In the genomic region with DNA sequence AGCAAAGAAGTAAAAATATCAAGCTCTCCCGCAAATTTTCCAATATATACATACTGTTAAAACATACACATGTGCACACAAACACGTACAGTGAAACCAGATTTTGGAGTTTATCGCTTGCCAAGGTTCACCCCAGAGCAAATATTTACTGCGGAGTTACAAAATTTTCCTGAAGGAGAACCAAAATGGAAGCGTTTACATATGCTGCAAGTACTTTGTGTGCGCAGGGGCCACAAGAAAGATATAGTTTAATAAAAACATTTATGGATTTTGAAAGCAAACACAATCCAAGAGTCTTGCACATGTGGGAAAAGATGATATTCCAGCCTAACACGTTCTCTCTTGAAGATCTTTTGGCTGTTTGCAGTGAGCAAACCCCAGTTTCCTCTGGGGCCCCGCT, we compare ENCODE assay signal across 21 cellular contexts.
DNase-seq lines count a peak whose midpoint lies in the region; ATAC-seq, FAIRE-seq and TF ChIP-seq lines count a peak whose summit lies in the region.
"Had no signal": no experiment of that assay in that cellular context is flagged by ENCODE, and none has a peak within 500 bp of the region (broad histone marks: within the 10 kb centered on the region; RNA-seq: fewer than 3 reads in every experiment).

No MANE protein-coding gene starts in this region.

- 6% methylated on average over 8 of the region's 8 CpGs for WGBS in HepG2 (ENCODE audit: low lambda C conversion rate)
- 60% methylated on average over 8 of the region's 8 CpGs for WGBS in right lobe of liver (ENCODE audit: insufficient coverage, low coverage, low lambda C conversion rate, missing lambda C conversion rate)
- 48 to 86% methylated on average over 5 to 8 of the region's 8 CpGs for WGBS in gastroesophageal sphincter (ENCODE audit: low coverage in 1 of 2), 2 donors

- CTCF ChIA-PET in HepG2 (lab: Yijun Ruan, JAX; ENCODE audit: low intra/inter-chr PET ratio, low total read pairs): interaction anchor here (1.3 to 2.1 kb wide), 3 partner anchors 12 to 591 kb away, joined by 3 to 13 read pairs (median 7); no protein-coding TSS in a partner anchor

- H3K9ac ChIP-seq in HepG2 (ENCODE audit: insufficient read depth, low read depth, low read length): no peak overlapping the region

- H3K27me3 ChIP-seq in HepG2 (ENCODE audit: control insufficient read depth in 1 of 2, insufficient read depth in 2 of 2, low read length in 2 of 2) (peaks cover 2 to 61% of the 10 kb centered on the region in 2 experiments), right lobe of liver (peaks cover 24 to 44% of the 10 kb centered on the region in 2 donors), gastroesophageal sphincter (peaks cover 37% of the 10 kb centered on the region), gastrocnemius medialis (no peaks in the 10 kb centered on the region)

- peak in 1 of 2 experiments; percentile 20; a peak in 1 of 4 replicates for TF ChIP-seq EP300 in HepG2 (IDR thresholded peaks at IDR 0.05; ENCODE audit: low read depth in 2 of 2, low read length in 2 of 2)
- TF ChIP-seq EP300 in HepG2 (CRISPR knock-in tag; IDR thresholded peaks at IDR 0.05; ENCODE audit: borderline replicate concordance): no peak
- no peak for TF ChIP-seq EP300 in gastroesophageal sphincter (IDR thresholded peaks at IDR 0.05)

- H3K27ac ChIP-seq in HepG2 (ENCODE audit: extremely low read length, insufficient read depth, low read length) (no peak overlapping the region), right lobe of liver (no peak overlapping the region), gastroesophageal sphincter (peak overlapping the region; percentile 80 to 94 (median 83)), gastrocnemius medialis (peak overlapping the region; percentile 86 to 90 (median 88))

- TF ChIP-seq CTCF in HepG2 (CRISPR knock-in tag; IDR thresholded peaks at IDR 0.05) (no peak), right lobe of liver (IDR thresholded peaks at IDR 0.05) (no peak), gastroesophageal sphincter (IDR thresholded peaks at IDR 0.05) (no peak), gastrocnemius medialis (IDR thresholded peaks at IDR 0.05 in 4 of 5, conservative IDR thresholded peaks at IDR 0.05 in 1 of 5) (no peak)

- H3K9me3 ChIP-seq in HepG2 (ENCODE audit: low read length): no peaks in the 10 kb centered on the region
- no peaks in the 10 kb centered on the region for H3K9me3 ChIP-seq in right lobe of liver
- no peaks in the 10 kb centered on the region for H3K9me3 ChIP-seq in gastroesophageal sphincter
- no peaks in the 10 kb centered on the region for H3K9me3 ChIP-seq in gastrocnemius medialis

- no peak overlapping the region for H3K4me3 ChIP-seq in HepG2 (replicated peaks in 1 of 3; ENCODE audit: insufficient read depth in 1 of 3, low read depth in 2 of 3, low read length in 3 of 3)
- H3K4me3 ChIP-seq in right lobe of liver: no peak overlapping the region
- no peak overlapping the region for H3K4me3 ChIP-seq in gastroesophageal sphincter
- no peak overlapping the region for H3K4me3 ChIP-seq in gastrocnemius medialis

- intact Hi-C loops in HepG2 (cut with micrococcal nuclease; ENCODE audit: unreplicated experiment) (loop anchor here (1.0 to 2.0 kb wide), 2 partner anchors 282 to 591 kb away; no protein-coding TSS in a partner anchor), right lobe of liver (cut with DNase I) (no loop called here), gastrocnemius medialis (cut with DNase I; ENCODE audit: low total_unique reads) (loop anchor here (1.0 to 10.0 kb wide), 6 partner anchors 130 to 726 kb away; partner anchors contain the start of gene CYCS)

- H2AFZ ChIP-seq in HepG2 (ENCODE audit: low read length): no peak overlapping the region

- in situ Hi-C loops in HepG2 (cut with HindIII; ENCODE audit: extremely low pct_ligation_motif_present, low pct_unique_long_range_greater_than_20kb): loop anchor here (5.0 to 10.0 kb wide), 4 partner anchors 136 to 593 kb away; no protein-coding TSS in a partner anchor
- in situ Hi-C loops in gastrocnemius medialis (cut with MboI; ENCODE audit: low sequenced_read_pairs in 4 of 4): loop anchor here (5.0 to 25.0 kb wide), 12 partner anchors 276 to 1334 kb away; partner anchors contain the start of genes SKAP2 (in 2 of the 4), HOXA10 (in 1 of the 4) and HOXA11 (in 1 of the 4)

- H3K4me2 ChIP-seq in HepG2 (ENCODE audit: low read depth, low read length): peak overlapping the region; percentile 26; the same call in 1 of the 2 replicates

- H3K36me3 ChIP-seq in HepG2 (replicated peaks in 1 of 2; ENCODE audit: control insufficient read depth in 1 of 2, insufficient read depth in 2 of 2, low read length in 2 of 2) (no peaks in the 10 kb centered on the region), right lobe of liver (no peaks in the 10 kb centered on the region), gastroesophageal sphincter (no peaks in the 10 kb centered on the region), gastrocnemius medialis (no peaks in the 10 kb centered on the region)

- no peaks in the 10 kb centered on the region for H4K20me1 ChIP-seq in HepG2 (ENCODE audit: insufficient read depth, low read length)

- no peaks in the 10 kb centered on the region for H3K79me2 ChIP-seq in HepG2 (ENCODE audit: insufficient read depth, low read length)

- ATAC-seq in HepG2 (no peak), right lobe of liver (no peak), gastroesophageal sphincter (no peak), gastrocnemius medialis (no peak)
- ATAC-seq: activated CD8-positive, alpha-beta memory T cell treated with anti-CD3 and anti-CD28 coated beads, Interleukin-2, amount 10 ng/mL, durations not matched to agents 7 days and 5 days had no signal

- POLR2A ChIA-PET in HepG2 (lab: Yijun Ruan, JAX): no interaction called here

- TF ChIP-seq POLR2A in HepG2 (IDR thresholded peaks at IDR 0.05; ENCODE audit: insufficient read depth in 1 of 2, low read depth in 2 of 2, low read length in 2 of 2) (no peak), right lobe of liver (IDR thresholded peaks at IDR 0.05) (no peak), gastroesophageal sphincter (IDR thresholded peaks at IDR 0.05) (no peak), gastrocnemius medialis (IDR thresholded peaks at IDR 0.05) (no peak)

- DNase-seq in HepG2 (ENCODE audit: low spot score) (no peak), right lobe of liver (no peak), gastrocnemius medialis (no peak), cerebellar cortex (ENCODE audit: low spot score) (no peak), ureter (ENCODE audit: low spot score) (no peak), NCI-H128 (lab: John Stamatoyannopoulos, UW; ENCODE audit: unreplicated experiment) (no peak)
- no peak for DNase-seq in stimulated activated CD4-positive, alpha-beta T cell treated with anti-CD3 and anti-CD28 coated beads, Interleukin-12 subunit alpha, Interleukin-12 subunit beta, amount 100 ng/mL, for 4 hours
- DNase-seq: activated CD8-positive, alpha-beta memory T cell treated with anti-CD3 and anti-CD28 coated beads, Interleukin-2, amount 10 ng/mL, durations not matched to agents 7 days and 5 days; activated effector memory CD4-positive, alpha-beta T cell treated with Interleukin-2 at 50 U/mL for 16 hours; CD4-positive, alpha-beta T cell; cortex of kidney; DMS79; foreskin melanocyte; H7; KG1; NCI-H1092; NCI-H2107; NCI-H526; OCI-M1; T1000 had no signal

- no peak for FAIRE-seq in HepG2 (lab: Jason Lieb, UNC)

- TF ChIP-seq RAD21 in HepG2 (CRISPR knock-in tag; IDR thresholded peaks at IDR 0.05): no peak

- H3K4me1 ChIP-seq in HepG2 (ENCODE audit: insufficient read depth, low read length) (peaks cover 42% of the 10 kb centered on the region), right lobe of liver (peaks cover 0 to 8% (median 0%) of the 10 kb centered on the region in 4 donors), gastroesophageal sphincter (peaks cover 28 to 94% (median 33%) of the 10 kb centered on the region in 3 donors), gastrocnemius medialis (peaks cover 59 to 71% of the 10 kb centered on the region in 2 donors)

- no TSS peak for BruUV-seq in HepG2 (replicated peaks; lab: Mats Ljungman, UMichigan)

TF ChIP-seq in HepG2, 621 proteins besides CTCF, POLR2A, EP300 and RAD21 (continues in another document):
- TF ChIP-seq FOXP1 (IDR thresholded peaks at IDR 0.05) (no peak), FOXP1 (CRISPR knock-in tag; IDR thresholded peaks at IDR 0.05) (peak; percentile 20; the same call in 1 of the 2 replicates), ISL2 (CRISPR knock-in tag; IDR thresholded peaks at IDR 0.05) (0 out of 2 replicates have a peak, but pooled peaks have one; percentile 28), FOXA3 (CRISPR knock-in tag; IDR thresholded peaks at IDR 0.05) (peak; percentile 55), ZSCAN21 (CRISPR knock-in tag; IDR thresholded peaks at IDR 0.05; ENCODE audit: borderline replicate concordance) (no peak), CREM (IDR thresholded peaks at IDR 0.05) (peak; percentile 25; the same call in 1 of the 2 replicates), CREM (CRISPR knock-in tag; IDR thresholded peaks at IDR 0.05) (no peak), ZBTB10 (CRISPR knock-in tag; IDR thresholded peaks at IDR 0.05; ENCODE audit: borderline replicate concordance) (peak; percentile 80; the same call in 1 of the 2 replicates), GATAD2A (CRISPR knock-in tag; IDR thresholded peaks at IDR 0.05) (peak; percentile 66), ISX (CRISPR knock-in tag; conservative IDR thresholded peaks at IDR 0.05) (no peak), ZNF7 (CRISPR knock-in tag; IDR thresholded peaks at IDR 0.05) (peak; percentile 61; the same call in 1 of the 2 replicates), ZIK1 (CRISPR knock-in tag; IDR thresholded peaks at IDR 0.05; ENCODE audit: borderline replicate concordance, low read depth) (no peak)

Comparison
In these comparisons a context has a peak if more than half of its experiments do, and no peak if none do; other contexts are left out.
1. intact Hi-C loops: an anchor here in HepG2 (1.0 to 2.0 kb wide) and gastrocnemius medialis (1.0 to 10.0 kb wide); none called in right lobe of liver.
2. H3K27ac ChIP-seq: peak in gastroesophageal sphincter (4 of 4) and gastrocnemius medialis (4 of 4); none in HepG2 (single experiment) and right lobe of liver (0 of 3).